Comparison of ENCODE assay signal across 1 cellular context in the genomic region with DNA sequence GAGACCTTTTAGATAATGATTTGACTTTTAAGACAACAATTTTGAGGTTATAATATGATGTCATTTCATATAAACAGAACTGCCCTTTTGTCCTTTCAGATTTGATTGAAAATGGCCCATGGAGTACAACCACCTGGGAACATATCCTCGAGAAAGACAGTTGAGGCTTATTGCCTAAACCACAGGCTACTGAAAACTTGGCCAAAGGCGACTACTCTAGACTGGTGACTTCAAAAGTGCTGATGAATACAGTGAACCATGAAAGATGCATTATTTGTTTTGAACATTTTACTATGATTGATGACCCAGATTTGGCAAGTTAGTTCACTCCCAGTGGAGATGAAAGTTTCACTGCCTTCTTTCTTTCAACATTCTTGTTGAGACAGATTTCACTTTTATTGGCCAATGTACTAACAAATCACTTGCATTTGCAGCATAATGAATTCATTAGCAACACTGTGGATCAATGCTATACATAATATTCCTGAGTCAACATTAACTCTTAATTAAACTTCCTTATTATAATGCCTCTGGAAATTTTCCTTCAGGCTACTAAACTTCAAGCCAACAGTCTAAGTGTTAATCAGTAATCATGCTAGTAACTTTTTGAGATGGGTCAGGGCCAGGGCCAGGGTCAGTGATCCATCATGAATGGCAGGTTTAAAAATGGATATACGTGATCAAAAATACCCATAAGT.
TF ChIP-seq lines count a peak whose summit lies in the region.

No MANE protein-coding gene starts in this region.

TF ChIP-seq in HepG2, 621 proteins besides CTCF, POLR2A, EP300 and RAD21 (continued from another document and continues in another):
- TF ChIP-seq JARID2 (CRISPR knock-in tag; IDR thresholded peaks at IDR 0.05; ENCODE audit: insufficient replicate concordance): no peak
- no peak for TF ChIP-seq ZNF337 (CRISPR knock-in tag; IDR thresholded peaks at IDR 0.05; ENCODE audit: borderline replicate concordance, low read depth)
- TF ChIP-seq ASH2L (IDR thresholded peaks at IDR 0.05; ENCODE audit: insufficient read length, low read depth, low read length): peak; percentile 62
- TF ChIP-seq, protein P1, sequence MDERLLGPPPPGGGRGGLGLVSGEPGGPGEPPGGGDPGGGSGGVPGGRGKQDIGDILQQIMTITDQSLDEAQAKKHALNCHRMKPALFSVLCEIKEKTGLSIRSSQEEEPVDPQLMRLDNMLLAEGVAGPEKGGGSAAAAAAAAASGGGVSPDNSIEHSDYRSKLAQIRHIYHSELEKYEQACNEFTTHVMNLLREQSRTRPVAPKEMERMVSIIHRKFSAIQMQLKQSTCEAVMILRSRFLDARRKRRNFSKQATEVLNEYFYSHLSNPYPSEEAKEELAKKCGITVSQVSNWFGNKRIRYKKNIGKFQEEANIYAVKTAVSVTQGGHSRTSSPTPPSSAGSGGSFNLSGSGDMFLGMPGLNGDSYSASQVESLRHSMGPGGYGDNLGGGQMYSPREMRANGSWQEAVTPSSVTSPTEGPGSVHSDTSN (CRISPR knock-in tag; IDR thresholded peaks at IDR 0.05): peak; percentile 68
- no peak for TF ChIP-seq RFXAP (CRISPR knock-in tag; IDR thresholded peaks at IDR 0.05; ENCODE audit: borderline replicate concordance)
- 0 out of 2 replicates have a peak, but pooled peaks have one; percentile 10 for TF ChIP-seq FOXO1 (CRISPR knock-in tag; IDR thresholded peaks at IDR 0.05)
- TF ChIP-seq ZNF772 (CRISPR knock-in tag; IDR thresholded peaks at IDR 0.05): no peak
- TF ChIP-seq FOSL2 (CRISPR knock-in tag; IDR thresholded peaks at IDR 0.05): peak; percentile 34; the same call in 1 of the 2 replicates
- TF ChIP-seq PHF5A (CRISPR knock-in tag; IDR thresholded peaks at IDR 0.05; ENCODE audit: low read depth, unreplicated experiment): no peak
- TF ChIP-seq RXRB (CRISPR knock-in tag; IDR thresholded peaks at IDR 0.05; ENCODE audit: borderline replicate concordance): peak; percentile 24; the same call in 1 of the 2 replicates
- TF ChIP-seq PITX1 (CRISPR knock-in tag; IDR thresholded peaks at IDR 0.05): no peak
- TF ChIP-seq ZNF724P (CRISPR knock-in tag; IDR thresholded peaks at IDR 0.05; ENCODE audit: borderline replicate concordance): no peak
- TF ChIP-seq HDAC1 (CRISPR knock-in tag; IDR thresholded peaks at IDR 0.05): peak; percentile 32; the same call in 1 of the 2 replicates
- TF ChIP-seq, protein P2, sequence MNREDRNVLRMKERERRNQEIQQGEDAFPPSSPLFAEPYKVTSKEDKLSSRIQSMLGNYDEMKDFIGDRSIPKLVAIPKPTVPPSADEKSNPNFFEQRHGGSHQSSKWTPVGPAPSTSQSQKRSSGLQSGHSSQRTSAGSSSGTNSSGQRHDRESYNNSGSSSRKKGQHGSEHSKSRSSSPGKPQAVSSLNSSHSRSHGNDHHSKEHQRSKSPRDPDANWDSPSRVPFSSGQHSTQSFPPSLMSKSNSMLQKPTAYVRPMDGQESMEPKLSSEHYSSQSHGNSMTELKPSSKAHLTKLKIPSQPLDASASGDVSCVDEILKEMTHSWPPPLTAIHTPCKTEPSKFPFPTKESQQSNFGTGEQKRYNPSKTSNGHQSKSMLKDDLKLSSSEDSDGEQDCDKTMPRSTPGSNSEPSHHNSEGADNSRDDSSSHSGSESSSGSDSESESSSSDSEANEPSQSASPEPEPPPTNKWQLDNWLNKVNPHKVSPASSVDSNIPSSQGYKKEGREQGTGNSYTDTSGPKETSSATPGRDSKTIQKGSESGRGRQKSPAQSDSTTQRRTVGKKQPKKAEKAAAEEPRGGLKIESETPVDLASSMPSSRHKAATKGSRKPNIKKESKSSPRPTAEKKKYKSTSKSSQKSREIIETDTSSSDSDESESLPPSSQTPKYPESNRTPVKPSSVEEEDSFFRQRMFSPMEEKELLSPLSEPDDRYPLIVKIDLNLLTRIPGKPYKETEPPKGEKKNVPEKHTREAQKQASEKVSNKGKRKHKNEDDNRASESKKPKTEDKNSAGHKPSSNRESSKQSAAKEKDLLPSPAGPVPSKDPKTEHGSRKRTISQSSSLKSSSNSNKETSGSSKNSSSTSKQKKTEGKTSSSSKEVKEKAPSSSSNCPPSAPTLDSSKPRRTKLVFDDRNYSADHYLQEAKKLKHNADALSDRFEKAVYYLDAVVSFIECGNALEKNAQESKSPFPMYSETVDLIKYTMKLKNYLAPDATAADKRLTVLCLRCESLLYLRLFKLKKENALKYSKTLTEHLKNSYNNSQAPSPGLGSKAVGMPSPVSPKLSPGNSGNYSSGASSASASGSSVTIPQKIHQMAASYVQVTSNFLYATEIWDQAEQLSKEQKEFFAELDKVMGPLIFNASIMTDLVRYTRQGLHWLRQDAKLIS (CRISPR knock-in tag; IDR thresholded peaks at IDR 0.05): no peak
- TF ChIP-seq NR2F2 (IDR thresholded peaks at IDR 0.05; ENCODE audit: borderline replicate concordance, low read depth): peak; percentile 85
- no peak for TF ChIP-seq HOXA7 (CRISPR knock-in tag; IDR thresholded peaks at IDR 0.05)
- TF ChIP-seq ZNF446 (CRISPR knock-in tag; IDR thresholded peaks at IDR 0.05): no peak
- TF ChIP-seq NFKB2 (CRISPR knock-in tag; IDR thresholded peaks at IDR 0.05; ENCODE audit: borderline replicate concordance): no peak
- TF ChIP-seq ZNF674 (CRISPR knock-in tag; IDR thresholded peaks at IDR 0.05; ENCODE audit: low read depth): no peak
- no peak for TF ChIP-seq ZNF547 (CRISPR knock-in tag; IDR thresholded peaks at IDR 0.05)
- TF ChIP-seq ZMYM4 (CRISPR knock-in tag; IDR thresholded peaks at IDR 0.05): peak; percentile 40; the same call in 1 of the 2 replicates
- TF ChIP-seq ATF7 (IDR thresholded peaks at IDR 0.05): peak; percentile 43; the same call in 1 of the 2 replicates
- TF ChIP-seq ATF7 (CRISPR knock-in tag; IDR thresholded peaks at IDR 0.05): no peak
- peak; percentile 58; the same call in 1 of the 2 replicates for TF ChIP-seq TBX2 (CRISPR knock-in tag; IDR thresholded peaks at IDR 0.05; ENCODE audit: borderline replicate concordance)
- 0 out of 2 replicates have a peak, but pooled peaks have one; percentile 29 for TF ChIP-seq HDAC2 (CRISPR knock-in tag; IDR thresholded peaks at IDR 0.05)
- no peak for TF ChIP-seq SRY (CRISPR knock-in tag; IDR thresholded peaks at IDR 0.05)
- no peak for TF ChIP-seq SCMH1 (CRISPR knock-in tag; IDR thresholded peaks at IDR 0.05; ENCODE audit: borderline replicate concordance)
- peak; percentile 45; the same call in 1 of the 2 replicates for TF ChIP-seq MAFF (IDR thresholded peaks at IDR 0.05; ENCODE audit: low read depth, low read length)
- TF ChIP-seq, protein P3, sequence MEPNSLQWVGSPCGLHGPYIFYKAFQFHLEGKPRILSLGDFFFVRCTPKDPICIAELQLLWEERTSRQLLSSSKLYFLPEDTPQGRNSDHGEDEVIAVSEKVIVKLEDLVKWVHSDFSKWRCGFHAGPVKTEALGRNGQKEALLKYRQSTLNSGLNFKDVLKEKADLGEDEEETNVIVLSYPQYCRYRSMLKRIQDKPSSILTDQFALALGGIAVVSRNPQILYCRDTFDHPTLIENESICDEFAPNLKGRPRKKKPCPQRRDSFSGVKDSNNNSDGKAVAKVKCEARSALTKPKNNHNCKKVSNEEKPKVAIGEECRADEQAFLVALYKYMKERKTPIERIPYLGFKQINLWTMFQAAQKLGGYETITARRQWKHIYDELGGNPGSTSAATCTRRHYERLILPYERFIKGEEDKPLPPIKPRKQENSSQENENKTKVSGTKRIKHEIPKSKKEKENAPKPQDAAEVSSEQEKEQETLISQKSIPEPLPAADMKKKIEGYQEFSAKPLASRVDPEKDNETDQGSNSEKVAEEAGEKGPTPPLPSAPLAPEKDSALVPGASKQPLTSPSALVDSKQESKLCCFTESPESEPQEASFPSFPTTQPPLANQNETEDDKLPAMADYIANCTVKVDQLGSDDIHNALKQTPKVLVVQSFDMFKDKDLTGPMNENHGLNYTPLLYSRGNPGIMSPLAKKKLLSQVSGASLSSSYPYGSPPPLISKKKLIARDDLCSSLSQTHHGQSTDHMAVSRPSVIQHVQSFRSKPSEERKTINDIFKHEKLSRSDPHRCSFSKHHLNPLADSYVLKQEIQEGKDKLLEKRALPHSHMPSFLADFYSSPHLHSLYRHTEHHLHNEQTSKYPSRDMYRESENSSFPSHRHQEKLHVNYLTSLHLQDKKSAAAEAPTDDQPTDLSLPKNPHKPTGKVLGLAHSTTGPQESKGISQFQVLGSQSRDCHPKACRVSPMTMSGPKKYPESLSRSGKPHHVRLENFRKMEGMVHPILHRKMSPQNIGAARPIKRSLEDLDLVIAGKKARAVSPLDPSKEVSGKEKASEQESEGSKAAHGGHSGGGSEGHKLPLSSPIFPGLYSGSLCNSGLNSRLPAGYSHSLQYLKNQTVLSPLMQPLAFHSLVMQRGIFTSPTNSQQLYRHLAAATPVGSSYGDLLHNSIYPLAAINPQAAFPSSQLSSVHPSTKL (CRISPR knock-in tag; IDR thresholded peaks at IDR 0.05): peak; percentile 66; the same call in 1 of the 2 replicates
- 0 out of 2 replicates have a peak, but pooled peaks have one; percentile 38 for TF ChIP-seq ZNF670 (CRISPR knock-in tag; IDR thresholded peaks at IDR 0.05; ENCODE audit: borderline replicate concordance)
- no peak for TF ChIP-seq CENPT (CRISPR knock-in tag; IDR thresholded peaks at IDR 0.05; ENCODE audit: low read depth)
- no peak for TF ChIP-seq NCOA5 (CRISPR knock-in tag; IDR thresholded peaks at IDR 0.05)
- TF ChIP-seq MLLT10 (CRISPR knock-in tag; IDR thresholded peaks at IDR 0.05): no peak
- TF ChIP-seq ARHGAP35 (CRISPR knock-in tag; IDR thresholded peaks at IDR 0.05; ENCODE audit: borderline replicate concordance): no peak
- TF ChIP-seq, protein P4, sequence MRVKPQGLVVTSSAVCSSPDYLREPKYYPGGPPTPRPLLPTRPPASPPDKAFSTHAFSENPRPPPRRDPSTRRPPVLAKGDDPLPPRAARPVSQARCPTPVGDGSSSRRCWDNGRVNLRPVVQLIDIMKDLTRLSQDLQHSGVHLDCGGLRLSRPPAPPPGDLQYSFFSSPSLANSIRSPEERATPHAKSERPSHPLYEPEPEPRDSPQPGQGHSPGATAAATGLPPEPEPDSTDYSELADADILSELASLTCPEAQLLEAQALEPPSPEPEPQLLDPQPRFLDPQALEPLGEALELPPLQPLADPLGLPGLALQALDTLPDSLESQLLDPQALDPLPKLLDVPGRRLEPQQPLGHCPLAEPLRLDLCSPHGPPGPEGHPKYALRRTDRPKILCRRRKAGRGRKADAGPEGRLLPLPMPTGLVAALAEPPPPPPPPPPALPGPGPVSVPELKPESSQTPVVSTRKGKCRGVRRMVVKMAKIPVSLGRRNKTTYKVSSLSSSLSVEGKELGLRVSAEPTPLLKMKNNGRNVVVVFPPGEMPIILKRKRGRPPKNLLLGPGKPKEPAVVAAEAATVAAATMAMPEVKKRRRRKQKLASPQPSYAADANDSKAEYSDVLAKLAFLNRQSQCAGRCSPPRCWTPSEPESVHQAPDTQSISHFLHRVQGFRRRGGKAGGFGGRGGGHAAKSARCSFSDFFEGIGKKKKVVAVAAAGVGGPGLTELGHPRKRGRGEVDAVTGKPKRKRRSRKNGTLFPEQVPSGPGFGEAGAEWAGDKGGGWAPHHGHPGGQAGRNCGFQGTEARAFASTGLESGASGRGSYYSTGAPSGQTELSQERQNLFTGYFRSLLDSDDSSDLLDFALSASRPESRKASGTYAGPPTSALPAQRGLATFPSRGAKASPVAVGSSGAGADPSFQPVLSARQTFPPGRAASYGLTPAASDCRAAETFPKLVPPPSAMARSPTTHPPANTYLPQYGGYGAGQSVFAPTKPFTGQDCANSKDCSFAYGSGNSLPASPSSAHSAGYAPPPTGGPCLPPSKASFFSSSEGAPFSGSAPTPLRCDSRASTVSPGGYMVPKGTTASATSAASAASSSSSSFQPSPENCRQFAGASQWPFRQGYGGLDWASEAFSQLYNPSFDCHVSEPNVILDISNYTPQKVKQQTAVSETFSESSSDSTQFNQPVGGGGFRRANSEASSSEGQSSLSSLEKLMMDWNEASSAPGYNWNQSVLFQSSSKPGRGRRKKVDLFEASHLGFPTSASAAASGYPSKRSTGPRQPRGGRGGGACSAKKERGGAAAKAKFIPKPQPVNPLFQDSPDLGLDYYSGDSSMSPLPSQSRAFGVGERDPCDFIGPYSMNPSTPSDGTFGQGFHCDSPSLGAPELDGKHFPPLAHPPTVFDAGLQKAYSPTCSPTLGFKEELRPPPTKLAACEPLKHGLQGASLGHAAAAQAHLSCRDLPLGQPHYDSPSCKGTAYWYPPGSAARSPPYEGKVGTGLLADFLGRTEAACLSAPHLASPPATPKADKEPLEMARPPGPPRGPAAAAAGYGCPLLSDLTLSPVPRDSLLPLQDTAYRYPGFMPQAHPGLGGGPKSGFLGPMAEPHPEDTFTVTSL (CRISPR knock-in tag; IDR thresholded peaks at IDR 0.05; ENCODE audit: borderline replicate concordance): peak; percentile 59; the same call in 1 of the 2 replicates
- TF ChIP-seq HMG20A (CRISPR knock-in tag; IDR thresholded peaks at IDR 0.05; ENCODE audit: borderline replicate concordance): peak; percentile 11; the same call in 1 of the 2 replicates
- no peak for TF ChIP-seq FOXP1 (IDR thresholded peaks at IDR 0.05)
- peak; percentile 4 for TF ChIP-seq FOXP1 (CRISPR knock-in tag; IDR thresholded peaks at IDR 0.05)
- no peak for TF ChIP-seq ZMYM2 (CRISPR knock-in tag; IDR thresholded peaks at IDR 0.05)
- no peak for TF ChIP-seq HNF4G (IDR thresholded peaks at IDR 0.05; ENCODE audit: borderline replicate concordance, low read depth, low read length)
- no peak for TF ChIP-seq HNF4G (CRISPR knock-in tag; IDR thresholded peaks at IDR 0.05; ENCODE audit: borderline replicate concordance, low read depth)
- TF ChIP-seq ONECUT2 (CRISPR knock-in tag; IDR thresholded peaks at IDR 0.05): 0 out of 2 replicates have a peak, but pooled peaks have one; percentile 4
- no peak for TF ChIP-seq PAX8 (CRISPR knock-in tag; IDR thresholded peaks at IDR 0.05; ENCODE audit: borderline replicate concordance)
- peak; percentile 54; the same call in 1 of the 2 replicates for TF ChIP-seq SOX5 (CRISPR knock-in tag; IDR thresholded peaks at IDR 0.05; ENCODE audit: borderline replicate concordance)
- TF ChIP-seq NR2F6 (IDR thresholded peaks at IDR 0.05): peak; percentile 94
- peak; percentile 83 for TF ChIP-seq NR2F6 (CRISPR knock-in tag; IDR thresholded peaks at IDR 0.05)
- no peak for TF ChIP-seq ARNT2 (CRISPR knock-in tag; IDR thresholded peaks at IDR 0.05; ENCODE audit: low read depth)
- TF ChIP-seq REL (CRISPR knock-in tag; conservative IDR thresholded peaks at IDR 0.05): no peak
- TF ChIP-seq TCF7 (IDR thresholded peaks at IDR 0.05; ENCODE audit: low read depth): peak; percentile 64
- no peak for TF ChIP-seq SP4 (CRISPR knock-in tag; IDR thresholded peaks at IDR 0.05)
